1 cellular context compared by ENCODE assay signal in genomic region chr3:108505811-108506210, GRCh38.
TF ChIP-seq lines count a peak whose summit lies in the region.

No MANE protein-coding gene starts in this region.

TF ChIP-seq in WTC11, 78 proteins besides CTCF, POLR2A, EP300 and RAD21 (continued from another document):
- TF ChIP-seq CDX4 (CRISPR knock-in tag; IDR thresholded peaks at IDR 0.05; ENCODE audit: borderline replicate concordance) (no peak), CREB1 (CRISPR knock-in tag; IDR thresholded peaks at IDR 0.05) (no peak), ESRRA (CRISPR knock-in tag; IDR thresholded peaks at IDR 0.05; ENCODE audit: borderline replicate concordance) (no peak), FOXP4 (CRISPR knock-in tag; IDR thresholded peaks at IDR 0.05) (no peak), PRRX2 (CRISPR knock-in tag; IDR thresholded peaks at IDR 0.05) (no peak), RORB (CRISPR knock-in tag; IDR thresholded peaks at IDR 0.05) (no peak)
- TF ChIP-seq, protein P1, sequence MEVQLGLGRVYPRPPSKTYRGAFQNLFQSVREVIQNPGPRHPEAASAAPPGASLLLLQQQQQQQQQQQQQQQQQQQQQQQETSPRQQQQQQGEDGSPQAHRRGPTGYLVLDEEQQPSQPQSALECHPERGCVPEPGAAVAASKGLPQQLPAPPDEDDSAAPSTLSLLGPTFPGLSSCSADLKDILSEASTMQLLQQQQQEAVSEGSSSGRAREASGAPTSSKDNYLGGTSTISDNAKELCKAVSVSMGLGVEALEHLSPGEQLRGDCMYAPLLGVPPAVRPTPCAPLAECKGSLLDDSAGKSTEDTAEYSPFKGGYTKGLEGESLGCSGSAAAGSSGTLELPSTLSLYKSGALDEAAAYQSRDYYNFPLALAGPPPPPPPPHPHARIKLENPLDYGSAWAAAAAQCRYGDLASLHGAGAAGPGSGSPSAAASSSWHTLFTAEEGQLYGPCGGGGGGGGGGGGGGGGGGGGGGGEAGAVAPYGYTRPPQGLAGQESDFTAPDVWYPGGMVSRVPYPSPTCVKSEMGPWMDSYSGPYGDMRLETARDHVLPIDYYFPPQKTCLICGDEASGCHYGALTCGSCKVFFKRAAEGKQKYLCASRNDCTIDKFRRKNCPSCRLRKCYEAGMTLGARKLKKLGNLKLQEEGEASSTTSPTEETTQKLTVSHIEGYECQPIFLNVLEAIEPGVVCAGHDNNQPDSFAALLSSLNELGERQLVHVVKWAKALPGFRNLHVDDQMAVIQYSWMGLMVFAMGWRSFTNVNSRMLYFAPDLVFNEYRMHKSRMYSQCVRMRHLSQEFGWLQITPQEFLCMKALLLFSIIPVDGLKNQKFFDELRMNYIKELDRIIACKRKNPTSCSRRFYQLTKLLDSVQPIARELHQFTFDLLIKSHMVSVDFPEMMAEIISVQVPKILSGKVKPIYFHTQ (CRISPR knock-in tag; IDR thresholded peaks at IDR 0.05), result no peak
- TF ChIP-seq, protein P2, sequence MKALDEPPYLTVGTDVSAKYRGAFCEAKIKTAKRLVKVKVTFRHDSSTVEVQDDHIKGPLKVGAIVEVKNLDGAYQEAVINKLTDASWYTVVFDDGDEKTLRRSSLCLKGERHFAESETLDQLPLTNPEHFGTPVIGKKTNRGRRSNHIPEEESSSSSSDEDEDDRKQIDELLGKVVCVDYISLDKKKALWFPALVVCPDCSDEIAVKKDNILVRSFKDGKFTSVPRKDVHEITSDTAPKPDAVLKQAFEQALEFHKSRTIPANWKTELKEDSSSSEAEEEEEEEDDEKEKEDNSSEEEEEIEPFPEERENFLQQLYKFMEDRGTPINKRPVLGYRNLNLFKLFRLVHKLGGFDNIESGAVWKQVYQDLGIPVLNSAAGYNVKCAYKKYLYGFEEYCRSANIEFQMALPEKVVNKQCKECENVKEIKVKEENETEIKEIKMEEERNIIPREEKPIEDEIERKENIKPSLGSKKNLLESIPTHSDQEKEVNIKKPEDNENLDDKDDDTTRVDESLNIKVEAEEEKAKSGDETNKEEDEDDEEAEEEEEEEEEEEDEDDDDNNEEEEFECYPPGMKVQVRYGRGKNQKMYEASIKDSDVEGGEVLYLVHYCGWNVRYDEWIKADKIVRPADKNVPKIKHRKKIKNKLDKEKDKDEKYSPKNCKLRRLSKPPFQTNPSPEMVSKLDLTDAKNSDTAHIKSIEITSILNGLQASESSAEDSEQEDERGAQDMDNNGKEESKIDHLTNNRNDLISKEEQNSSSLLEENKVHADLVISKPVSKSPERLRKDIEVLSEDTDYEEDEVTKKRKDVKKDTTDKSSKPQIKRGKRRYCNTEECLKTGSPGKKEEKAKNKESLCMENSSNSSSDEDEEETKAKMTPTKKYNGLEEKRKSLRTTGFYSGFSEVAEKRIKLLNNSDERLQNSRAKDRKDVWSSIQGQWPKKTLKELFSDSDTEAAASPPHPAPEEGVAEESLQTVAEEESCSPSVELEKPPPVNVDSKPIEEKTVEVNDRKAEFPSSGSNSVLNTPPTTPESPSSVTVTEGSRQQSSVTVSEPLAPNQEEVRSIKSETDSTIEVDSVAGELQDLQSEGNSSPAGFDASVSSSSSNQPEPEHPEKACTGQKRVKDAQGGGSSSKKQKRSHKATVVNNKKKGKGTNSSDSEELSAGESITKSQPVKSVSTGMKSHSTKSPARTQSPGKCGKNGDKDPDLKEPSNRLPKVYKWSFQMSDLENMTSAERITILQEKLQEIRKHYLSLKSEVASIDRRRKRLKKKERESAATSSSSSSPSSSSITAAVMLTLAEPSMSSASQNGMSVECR (CRISPR knock-in tag; IDR thresholded peaks at IDR 0.05; ENCODE audit: borderline replicate concordance), result no peak
- TF ChIP-seq, protein P3, sequence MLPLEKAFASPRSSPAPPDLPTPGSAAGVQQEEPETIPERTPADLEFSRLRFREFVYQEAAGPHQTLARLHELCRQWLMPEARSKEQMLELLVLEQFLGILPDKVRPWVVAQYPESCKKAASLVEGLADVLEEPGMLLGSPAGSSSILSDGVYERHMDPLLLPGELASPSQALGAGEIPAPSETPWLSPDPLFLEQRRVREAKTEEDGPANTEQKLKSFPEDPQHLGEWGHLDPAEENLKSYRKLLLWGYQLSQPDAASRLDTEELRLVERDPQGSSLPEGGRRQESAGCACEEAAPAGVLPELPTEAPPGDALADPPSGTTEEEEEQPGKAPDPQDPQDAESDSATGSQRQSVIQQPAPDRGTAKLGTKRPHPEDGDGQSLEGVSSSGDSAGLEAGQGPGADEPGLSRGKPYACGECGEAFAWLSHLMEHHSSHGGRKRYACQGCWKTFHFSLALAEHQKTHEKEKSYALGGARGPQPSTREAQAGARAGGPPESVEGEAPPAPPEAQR (CRISPR knock-in tag; IDR thresholded peaks at IDR 0.05), result no peak
TF ChIP-seq in WTC11: peak in this region for 0.
